In the genomic region with DNA sequence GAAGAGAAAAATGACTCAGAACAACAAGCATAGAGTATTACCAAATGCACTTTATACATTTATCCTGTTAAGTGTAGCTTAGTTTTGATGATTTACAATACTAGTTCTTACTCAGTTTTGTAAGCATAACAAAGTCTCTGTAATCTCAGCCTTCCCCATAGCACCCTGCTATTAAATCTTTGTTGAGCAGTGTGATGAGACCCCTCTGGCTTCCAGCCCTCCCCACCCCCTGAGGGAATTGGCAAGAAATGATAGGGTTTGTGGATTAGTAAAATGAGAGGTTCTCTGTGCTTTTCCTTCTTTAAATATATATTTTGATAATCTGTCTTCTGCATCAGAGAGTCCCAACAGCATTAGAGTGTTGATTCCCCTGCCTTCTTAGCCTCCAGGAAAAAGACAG, we compare ENCODE assay signal across 17 cellular contexts. TPM values are rescaled to one million over a fixed set of nuclear protein-coding genes. Genes with fewer than 3 reads are reported as not detected.
DNase-seq lines count a peak whose midpoint lies in the region; ATAC-seq and TF ChIP-seq lines count a peak whose summit lies in the region.
"Had no signal": no experiment of that assay in that cellular context is flagged by ENCODE, and none has a peak within 500 bp of the region (broad histone marks: within the 10 kb centered on the region; RNA-seq: fewer than 3 reads in every experiment).

No MANE protein-coding gene starts in this region.

- H3K27ac ChIP-seq in cardiac muscle cell (peak overlapping the region; percentile 22), left ventricle myocardium inferior (replicated peaks) (no peak overlapping the region), esophagus squamous epithelium (no peak overlapping the region)
- H3K27ac ChIP-seq: GM23248 had no signal

- peaks cover 64% of the 10 kb centered on the region for H3K4me1 Mint-ChIP-seq in brain
- peaks cover 50% of the 10 kb centered on the region for H3K4me1 Mint-ChIP-seq in mesothelial cell of epicardium
- H3K4me1 Mint-ChIP-seq: B cell had no signal

- H3K27me3 Mint-ChIP-seq in brain (peaks cover 6% of the 10 kb centered on the region), mesothelial cell of epicardium (ENCODE audit: low read depth) (no peaks in the 10 kb centered on the region)
- H3K27me3 Mint-ChIP-seq: CD4-positive, alpha-beta T cell had no signal

- no peaks in the 10 kb centered on the region for H3K27me3 ChIP-seq in cardiac muscle cell
- H3K27me3 ChIP-seq in left ventricle myocardium inferior (ENCODE audit: low read depth): no peaks in the 10 kb centered on the region
- H3K27me3 ChIP-seq in esophagus squamous epithelium: no peaks in the 10 kb centered on the region

- H3K36me3 Mint-ChIP-seq in brain (peaks cover 66% of the 10 kb centered on the region), mesothelial cell of epicardium (peaks cover 18% of the 10 kb centered on the region)

- TF ChIP-seq POLR2A in esophagus squamous epithelium (IDR thresholded peaks at IDR 0.05): no peak

- H3K4me3 Mint-ChIP-seq in brain: peak overlapping the region in 1 of 5 experiments; percentile 28
- no peak overlapping the region for H3K4me3 Mint-ChIP-seq in mesothelial cell of epicardium
- H3K4me3 Mint-ChIP-seq: B cell; CD4-positive, alpha-beta T cell had no signal

- peaks cover 27% of the 10 kb centered on the region for H3K4me1 ChIP-seq in cardiac muscle cell (ENCODE audit: low read depth)
- peaks cover 42% of the 10 kb centered on the region for H3K4me1 ChIP-seq in left ventricle myocardium inferior
- H3K4me1 ChIP-seq in esophagus squamous epithelium: peaks cover 0 to 4% (median 0%) of the 10 kb centered on the region in 3 donors

- H3K36me3 ChIP-seq in cardiac muscle cell: peaks cover 7% of the 10 kb centered on the region
- H3K36me3 ChIP-seq in left ventricle myocardium inferior: peaks cover 11% of the 10 kb centered on the region
- H3K36me3 ChIP-seq in esophagus squamous epithelium: no peaks in the 10 kb centered on the region

- TF ChIP-seq CTCF in cardiac muscle cell (IDR thresholded peaks at IDR 0.05; ENCODE audit: low read depth, low read length) (no peak), left ventricle myocardium inferior (IDR thresholded peaks at IDR 0.05; ENCODE audit: borderline replicate concordance) (no peak), brain (conservative IDR thresholded peaks at IDR 0.05) (no peak), mesothelial cell of epicardium (IDR thresholded peaks at IDR 0.05; ENCODE audit: unreplicated experiment) (no peak), esophagus squamous epithelium (IDR thresholded peaks at IDR 0.05) (no peak)

- H3K9me3 ChIP-seq in cardiac muscle cell (ENCODE audit: low read depth): no peaks in the 10 kb centered on the region
- H3K9me3 ChIP-seq in left ventricle myocardium inferior (replicated peaks): no peaks in the 10 kb centered on the region
- no peaks in the 10 kb centered on the region for H3K9me3 ChIP-seq in esophagus squamous epithelium

- no peak for ATAC-seq in HG02642 (IDR thresholded peaks at IDR 0.05; ENCODE audit: poor library complexity, unreplicated experiment)
- ATAC-seq: HepG2 had no signal

- DNase-seq in cardiac muscle cell (ENCODE audit: low read depth in 1 of 2, low spot score in 1 of 2) (no peak), left ventricle myocardium inferior (no peak), mesothelial cell of epicardium (ENCODE audit: low spot score in 2 of 2, unreplicated experiment in 2 of 2) (no peak), NCI-H2196 treated with DMSO at 0.1 percent for 48 hours (lab: John Stamatoyannopoulos, UW; ENCODE audit: unreplicated experiment) (no peak), esophagus squamous epithelium (lab: John Stamatoyannopoulos, UW) (no peak), islet precursor cell (no peak)
- DNase-seq: ACHN; C1 segment of cervical spinal cord; Calu3; CD4-positive, alpha-beta T cell; DMS 273 treated with DMSO at 0.1 percent for 48 hours had no signal

- intact Hi-C loops in left ventricle myocardium inferior (cut with micrococcal nuclease) (no loop called here), esophagus squamous epithelium (cut with DNase I) (no loop called here)

- H3K27ac Mint-ChIP-seq in brain (peak overlapping the region in 3 of 5 experiments; percentile 23 to 81 (median 59)), mesothelial cell of epicardium (peak overlapping the region; percentile 33)
- H3K27ac Mint-ChIP-seq: B cell; CD4-positive, alpha-beta T cell had no signal

- H3K9me3 Mint-ChIP-seq in brain (no peaks in the 10 kb centered on the region), mesothelial cell of epicardium (peaks cover 3% of the 10 kb centered on the region)
- H3K9me3 Mint-ChIP-seq: CD4-positive, alpha-beta T cell had no signal

- no peak overlapping the region for H3K4me3 ChIP-seq in cardiac muscle cell
- H3K4me3 ChIP-seq in left ventricle myocardium inferior: no peak overlapping the region
- H3K4me3 ChIP-seq in esophagus squamous epithelium: no peak overlapping the region
- H3K4me3 ChIP-seq: GM23248 had no signal

RNA-seq across cellular contexts. Expression of a gene that starts 37.1 kb away (rescaled TPM):
- total RNA-seq in cardiac muscle cell (152 and 442 TPM in 2 replicates), left ventricle myocardium inferior (10.3 TPM), mesothelial cell of epicardium (50.5 to 54.1 TPM (median 51.4 TPM) in 3 replicates), esophagus squamous epithelium (10 to 100 TPM in 1 of 4 donors, 1 to 10 TPM in 2, under 1 TPM in 1; 0.68 to 11.3 (median 4.7) TPM)
- polyA plus RNA-seq in cardiac muscle cell (34.2 and 47.9 TPM in 2 replicates), brain (ENCODE audit: insufficient read depth, low read depth, low replicate concordance) (2.1 TPM)
- total RNA-seq: A172; Calu3; CD4-positive, alpha-beta T cell had no signal
- polyA plus RNA-seq: HepG2 had no signal
